Comparison of ENCODE assay signal across 9 cellular contexts in genomic region chr7:84195295-84196006, GRCh38. TPM values are rescaled to one million over a fixed set of nuclear protein-coding genes. Genes with fewer than 3 reads are reported as not detected.
A peak's percentile ranks its signal among the peaks of the same experiment; 100 is the strongest.
DNase-seq lines count a peak whose midpoint lies in the region; ATAC-seq, FAIRE-seq and TF ChIP-seq lines count a peak whose summit lies in the region.
"Had no signal": no experiment of that assay in that cellular context is flagged by ENCODE, and none has a peak within 500 bp of the region (broad histone marks: within the 10 kb centered on the region; RNA-seq: fewer than 3 reads in every experiment).

No MANE protein-coding gene starts in this region.

- no peak for ATAC-seq in HG03039 (IDR thresholded peaks at IDR 0.05; ENCODE audit: unreplicated experiment)

- H3K4me1 Mint-ChIP-seq in CD8-positive, alpha-beta memory T cell = peaks cover 0 to 16% (median 3%) of the 10 kb centered on the region in 3 donors
- H3K4me1 Mint-ChIP-seq in nephron progenitor cell = peaks cover 64% of the 10 kb centered on the region

- no peak overlapping the region for H2BK5ac ChIP-seq in H1 (ENCODE audit: low read depth, low read length)

- no peak overlapping the region for H3K14ac ChIP-seq in H1 (ENCODE audit: insufficient read length)

- no peak overlapping the region for H3K18ac ChIP-seq in H1 (ENCODE audit: extremely low read depth, low read length)

- H2BK120ac ChIP-seq in H1 (replicated peaks; ENCODE audit: low read depth, low read length) = peak overlapping the region; percentile 98

- H3K9ac ChIP-seq in NT2/D1 (ENCODE audit: insufficient read length, low read depth) = no peak overlapping the region
- H3K9ac ChIP-seq in H1 (replicated peaks in 1 of 4; ENCODE audit: extremely low read depth in 1 of 4, low read depth in 3 of 4, low read length in 3 of 4) = no peak overlapping the region

- H2AFZ ChIP-seq in H1 (ENCODE audit: low read length) = peak overlapping the region; percentile 59; the same call in 1 of the 2 replicates

- no peaks in the 10 kb centered on the region for H3K36me3 ChIP-seq in CD8-positive, alpha-beta memory T cell (ENCODE audit: insufficient read depth, low read length)
- H3K36me3 ChIP-seq in NT2/D1 (ENCODE audit: insufficient read depth, insufficient read length, low read length) (no peaks in the 10 kb centered on the region), H1 (ENCODE audit: control insufficient read depth in 2 of 4, insufficient read depth in 4 of 4, low read length in 3 of 4) (no peaks in the 10 kb centered on the region)

- CTCF ChIA-PET in CD8-positive, alpha-beta memory T cell (lab: Charles Lee) = no interaction called here
- CTCF ChIA-PET in H1 (lab: Charles Lee; ENCODE audit: partially characterized antibody) = interaction anchor here (0.6 to 1.6 kb wide), 6 partner anchors 33 to 1137 kb away, joined by 3 to 4 read pairs (median 3); no protein-coding TSS in a partner anchor

- H2AK5ac ChIP-seq in H1 (ENCODE audit: low read depth, low read length) = no peak overlapping the region

- no peak for TF ChIP-seq EP300 in H1 (IDR thresholded peaks at IDR 0.05; ENCODE audit: borderline replicate concordance in 1 of 2, low read depth in 2 of 2, low read length in 2 of 2)

- H3K79me1 ChIP-seq in H1 (ENCODE audit: low read depth, low read length) = no peaks in the 10 kb centered on the region

- TF ChIP-seq CTCF in H1 (IDR thresholded peaks at IDR 0.05; ENCODE audit: control extremely low read depth in 1 of 3, insufficient read depth in 1 of 3, low read depth in 1 of 3, low read length in 3 of 3) = no peak
- TF ChIP-seq CTCF in nephron progenitor cell (IDR thresholded peaks at IDR 0.05) = no peak

- no peak for DNase-seq in CD8-positive, alpha-beta memory T cell
- DNase-seq in NT2/D1 (ENCODE audit: low read depth, low spot score) = no peak
- DNase-seq in H1 (ENCODE audit: low read depth in 1 of 2, low spot score in 2 of 2) = no peak
- DNase-seq in nephron progenitor cell = peak; percentile 15
- DNase-seq in retina = no peak
- DNase-seq in nucleus accumbens (lab: John Stamatoyannopoulos, UW) = no peak
- no peak for DNase-seq in NCI-H1417 treated with DMSO at 0.1 percent for 48 hours (lab: John Stamatoyannopoulos, UW)

- no peak for FAIRE-seq in H1 (lab: Jason Lieb, UNC)
- FAIRE-seq: GM18507 had no signal

- no peak overlapping the region for H4K5ac ChIP-seq in H1 (ENCODE audit: insufficient read length, low read depth, low read length)

- H3K27ac ChIP-seq in CD8-positive, alpha-beta memory T cell (ENCODE audit: low read depth, low read length) = no peak overlapping the region
- no peak overlapping the region for H3K27ac ChIP-seq in H1 (ENCODE audit: low read depth, low read length)

- peak overlapping the region in 5 of 7 donors; percentile 7 to 84 (median 68) for H3K4me3 Mint-ChIP-seq in CD8-positive, alpha-beta memory T cell
- H3K4me3 Mint-ChIP-seq in nephron progenitor cell = peak overlapping the region; percentile 97

- peaks cover 7% of the 10 kb centered on the region for H3K4me1 ChIP-seq in CD8-positive, alpha-beta memory T cell (ENCODE audit: insufficient read depth, low read length)
- H3K4me1 ChIP-seq in NT2/D1 (ENCODE audit: insufficient read depth, insufficient read length) (no peaks in the 10 kb centered on the region), H1 (replicated peaks in 1 of 4; ENCODE audit: control insufficient read depth in 3 of 4, insufficient read depth in 4 of 4, low read length in 3 of 4) (peaks cover 0 to 11% (median 1%) of the 10 kb centered on the region in 4 experiments; a peak in 4 of 7 replicates)

- no peak overlapping the region for H4K8ac ChIP-seq in H1 (ENCODE audit: extremely low read depth, insufficient read depth, low read length)

- H2BK20ac ChIP-seq in H1 (ENCODE audit: low read length) = peak overlapping the region; percentile 15; the same call in 1 of the 2 replicates

- no peak overlapping the region for H4K91ac ChIP-seq in H1 (replicated peaks; ENCODE audit: insufficient read length, low read length)

- no peak overlapping the region for H3K23ac ChIP-seq in H1 (ENCODE audit: insufficient read length)

- peak overlapping the region; percentile 33 for H3K4me3 ChIP-seq in CD8-positive, alpha-beta memory T cell (ENCODE audit: low read length)
- H3K4me3 ChIP-seq in NT2/D1 (ENCODE audit: insufficient read length, low read depth) (peak overlapping the region; percentile 8), H1 (ENCODE audit: extremely low read depth in 1 of 4, insufficient read depth in 2 of 4, low read depth in 3 of 4, low read length in 4 of 4) (peak overlapping the region; percentile 64 to 88 (median 72); a peak in 7 of 8 replicates)

- no peaks in the 10 kb centered on the region for H3K27me3 ChIP-seq in CD8-positive, alpha-beta memory T cell (ENCODE audit: insufficient read depth, low read length, poor library complexity, severe bottlenecking)
- H3K27me3 ChIP-seq in NT2/D1 (ENCODE audit: insufficient read depth, insufficient read length) (no peaks in the 10 kb centered on the region), H1 (replicated peaks in 1 of 4; ENCODE audit: control insufficient read depth in 3 of 4, extremely low read depth in 1 of 4, insufficient read depth in 3 of 4, low read length in 3 of 4) (no peaks in the 10 kb centered on the region)

- H3K56ac ChIP-seq in H1 (replicated peaks; ENCODE audit: insufficient read length, low read depth, low read length) = peak overlapping the region; percentile 59

- H3K4ac ChIP-seq in H1 (replicated peaks; ENCODE audit: insufficient read length, low read depth, low read length) = no peak overlapping the region

- POLR2A ChIA-PET in CD8-positive, alpha-beta memory T cell (lab: Charles Lee) = no interaction called here
- POLR2A ChIA-PET in H1 (lab: Charles Lee; ENCODE audit: partially characterized antibody) = interaction anchor here (0.7 to 1.4 kb wide), 5 partner anchors 11 to 489 kb away, joined by 3 to 6 read pairs (median 3); no protein-coding TSS in a partner anchor

- no peaks in the 10 kb centered on the region for H3K9me3 ChIP-seq in CD8-positive, alpha-beta memory T cell (ENCODE audit: low read length)
- H3K9me3 ChIP-seq in NT2/D1 (ENCODE audit: insufficient read depth, low read length) = no peaks in the 10 kb centered on the region
- no peaks in the 10 kb centered on the region for H3K9me3 ChIP-seq in H1 (ENCODE audit: insufficient read depth in 2 of 2, low read depth in 1 of 2, low read length in 1 of 2)

- TF ChIP-seq RAD21 in H1 (IDR thresholded peaks at IDR 0.05 in 1 of 2, conservative IDR thresholded peaks at IDR 0.05 in 1 of 2; ENCODE audit: low read depth in 2 of 2, low read length in 2 of 2) = no peak

- H2BK12ac ChIP-seq in H1 (ENCODE audit: low read depth, low read length) = 0 out of 2 replicates have a peak overlapping the region, but pooled peaks have one; percentile 18

- no peak for TF ChIP-seq POLR2A in H1 (IDR thresholded peaks at IDR 0.05; ENCODE audit: control extremely low read depth in 1 of 2, low read depth in 2 of 2, low read length in 2 of 2)

- peaks cover 5% of the 10 kb centered on the region; the same call in 1 of the 2 replicates for H3K23me2 ChIP-seq in H1 (ENCODE audit: low read depth, low read length)

- peaks cover 2 to 9% (median 4%) of the 10 kb centered on the region in 5 donors for H3K9me3 Mint-ChIP-seq in CD8-positive, alpha-beta memory T cell
- no peaks in the 10 kb centered on the region for H3K9me3 Mint-ChIP-seq in nephron progenitor cell

- no peaks in the 10 kb centered on the region for H3K36me3 Mint-ChIP-seq in CD8-positive, alpha-beta memory T cell
- no peaks in the 10 kb centered on the region for H3K36me3 Mint-ChIP-seq in nephron progenitor cell (ENCODE audit: low read depth)

- peaks cover 0 to 39% of the 10 kb centered on the region in 2 experiments; a peak in 3 of 4 replicates for H3K79me2 ChIP-seq in H1 (ENCODE audit: control insufficient read depth in 1 of 2, insufficient read depth in 2 of 2, low read length in 2 of 2)

- peak overlapping the region; percentile 73 to 97 for H3K4me2 ChIP-seq in H1 (ENCODE audit: insufficient read depth in 1 of 2, low read depth in 2 of 2, low read length in 2 of 2)

- 18% methylated on average over 6 of the region's 6 CpGs; no CpG with 5 or more reads in 1 of the 2 experiments for WGBS in H1 (ENCODE audit: extremely low coverage in 1 of 2, insufficient coverage in 1 of 2, insufficient read length in 1 of 2, insufficient replicate concordance in 2 of 2, low coverage in 1 of 2, low lambda C conversion rate in 2 of 2, missing lambda C conversion rate in 1 of 2), 2 experiments

- H3K27me3 Mint-ChIP-seq in CD8-positive, alpha-beta memory T cell = peaks cover 0 to 3% of the 10 kb centered on the region in 2 donors
- peaks cover 7% of the 10 kb centered on the region for H3K27me3 Mint-ChIP-seq in nephron progenitor cell (ENCODE audit: low read depth, poor library complexity)

- H3K27ac Mint-ChIP-seq in CD8-positive, alpha-beta memory T cell = no peak overlapping the region
- peak overlapping the region; percentile 97 for H3K27ac Mint-ChIP-seq in nephron progenitor cell

- no peak overlapping the region for H2BK15ac ChIP-seq in H1 (ENCODE audit: low read length)

- H4K20me1 ChIP-seq in H1 (replicated peaks in 1 of 2; ENCODE audit: control insufficient read depth in 1 of 2, insufficient read depth in 2 of 2, low read length in 2 of 2) = no peaks in the 10 kb centered on the region

TF ChIP-seq in H1, 55 proteins besides CTCF, POLR2A, EP300 and RAD21 (continues in another document):
- TF ChIP-seq ZNF274 (IDR thresholded peaks at IDR 0.05; ENCODE audit: borderline replicate concordance, extremely low read depth, low read length) = no peak
- TF ChIP-seq GTF2F1 (IDR thresholded peaks at IDR 0.05; ENCODE audit: borderline replicate concordance, low read depth, low read length) = no peak
- no peak for TF ChIP-seq CEBPB (IDR thresholded peaks at IDR 0.05; ENCODE audit: low read depth, low read length)
- no peak for TF ChIP-seq POU5F1 (IDR thresholded peaks at IDR 0.05; ENCODE audit: low read depth, low read length)
- TF ChIP-seq EZH2 (IDR thresholded peaks at IDR 0.05; ENCODE audit: low read depth, low read length, severe bottlenecking) = no peak
- no peak for TF ChIP-seq FOSL1 (IDR thresholded peaks at IDR 0.05; ENCODE audit: insufficient read depth, low read depth, low read length)
- TF ChIP-seq CBX8 (IDR thresholded peaks at IDR 0.05; ENCODE audit: borderline replicate concordance, low read depth, low read length) = no peak
- TF ChIP-seq TAF1 (IDR thresholded peaks at IDR 0.05; ENCODE audit: low read depth, low read length) = no peak

RNA-seq across cellular contexts. Expression of gene SEMA3A, which starts 0.9 kb away (rescaled TPM):
- total RNA-seq in CD8-positive, alpha-beta memory T cell = not detected
- polyA plus RNA-seq in CD8-positive, alpha-beta memory T cell = not detected
- 42.3 and 45.9 TPM in 2 replicates for total RNA-seq in H1 (2021; fragmentation: NEBNext Ultra II Directional; extraction: Animal tissue kit (Norgen Biotek cat#: 25700))
- polyA plus RNA-seq in H1 (2011; rRNA removed) = 4.9 and 8.1 TPM in 2 replicates
- polyA plus RNA-seq in H1 (2011; cell fraction: cytosol; rRNA removed) = 9.5 TPM
- polyA plus RNA-seq in H1 (2011; cell fraction: nucleus; rRNA removed) = 7.9 TPM
- 11.7 to 18.9 TPM (median 14.8 TPM) in 4 replicates for polyA plus RNA-seq in H1 (2012, experiment 1 of 2)
- polyA plus RNA-seq in H1 (2012, experiment 2 of 2) = 1.0 TPM
- 55.0 TPM for polyA plus RNA-seq in H1 (2013, experiment 1 of 2)
- polyA plus RNA-seq in H1 (2013, experiment 2 of 2) = 54.8 TPM
- polyA minus RNA-seq in H1 (2011; rRNA and poly(A)+ RNA removed) = 34.7 and 47.3 TPM in 2 replicates
- polyA minus RNA-seq in H1 (2011; cell fraction: cytosol; rRNA and poly(A)+ RNA removed) = 11.5 TPM
- polyA minus RNA-seq in H1 (2011; cell fraction: nucleus; rRNA and poly(A)+ RNA removed) = 48.0 TPM

Comparison
In these comparisons a context has a peak if more than half of its experiments do, and no peak if none do; other contexts are left out.
1. H3K4me3 ChIP-seq: peak in every context shown above with its lines; median percentile 72 in H1; 33 in CD8-positive, alpha-beta memory T cell; 8 in NT2/D1.
2. RNA of gene SEMA3A, which starts 0.9 kb away (total RNA-seq): 42.3 to 45.9 TPM in H1; not detected in CD8-positive, alpha-beta memory T cell; every median in the first group is over 10 times any median in the second.